In the genomic region with DNA sequence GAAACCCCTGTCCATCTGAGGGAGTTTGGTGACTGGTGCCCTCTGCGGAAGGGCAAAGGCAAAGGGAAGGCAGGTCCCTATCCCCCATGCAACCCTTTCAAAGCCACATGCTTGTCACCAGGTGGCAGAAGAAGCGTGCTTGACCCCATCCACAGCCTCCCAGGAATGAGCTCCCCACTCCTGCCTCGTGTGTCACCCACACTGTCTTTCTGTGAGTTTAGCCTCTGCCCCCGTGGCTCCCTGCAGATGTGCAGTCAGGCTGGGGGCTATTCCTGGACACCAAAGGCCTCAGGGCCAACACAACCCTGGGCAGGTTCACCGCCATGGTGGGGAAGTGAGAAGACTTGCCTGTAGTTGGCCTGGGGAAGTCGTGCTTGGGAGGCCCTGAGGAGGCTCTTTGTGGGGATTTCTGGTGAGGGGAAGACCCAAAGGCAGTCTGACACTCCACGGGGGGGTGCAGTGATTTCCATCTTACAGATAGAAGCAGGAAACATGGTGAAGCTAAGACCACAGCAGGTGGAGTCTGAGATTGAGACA, we compare ENCODE assay signal across 21 cellular contexts. TPM values are rescaled to one million over a fixed set of nuclear protein-coding genes. Genes with fewer than 3 reads are reported as not detected.
DNase-seq lines count a peak whose midpoint lies in the region; ATAC-seq, FAIRE-seq and TF ChIP-seq lines count a peak whose summit lies in the region.
"Had no signal": no experiment of that assay in that cellular context is flagged by ENCODE, and none has a peak within 500 bp of the region (broad histone marks: within the 10 kb centered on the region; RNA-seq: fewer than 3 reads in every experiment).

No MANE protein-coding gene starts in this region.

- H3K4me1 ChIP-seq in HepG2 (ENCODE audit: insufficient read depth, low read length) (peaks cover 90% of the 10 kb centered on the region), smooth muscle cell (ENCODE audit: low read depth) (no peaks in the 10 kb centered on the region)
- H3K4me1 ChIP-seq in CD8-positive, alpha-beta memory T cell (ENCODE audit: insufficient read depth, low read length) = no peaks in the 10 kb centered on the region
- H3K4me1 ChIP-seq: gastroesophageal sphincter, HAP-1, uterus had no signal

- TF ChIP-seq POLR2A in HepG2 (IDR thresholded peaks at IDR 0.05; ENCODE audit: insufficient read depth in 1 of 2, low read depth in 2 of 2, low read length in 2 of 2) = no peak

- POLR2A ChIA-PET in BJ (lab: Charles Lee) (no interaction called here), HepG2 (lab: Yijun Ruan, JAX) (interaction anchor here (0.6 to 9.6 kb wide), 2 partner anchors 16 to 18 kb away, joined by 3 to 157 read pairs; a partner anchor contains a TSS)
- POLR2A ChIA-PET in CD8-positive, alpha-beta memory T cell (lab: Charles Lee) = no interaction called here

- H3K4me1 Mint-ChIP-seq in CD8-positive, alpha-beta memory T cell = peaks cover 1 to 2% (median 2%) of the 10 kb centered on the region in 3 donors
- H3K4me1 Mint-ChIP-seq: activated CD8-positive, alpha-beta memory T cell treated with anti-CD3 and anti-CD28 coated beads, Interleukin-2, amount 10 ng/mL, durations not matched to agents 7 days and 5 days had no signal

- H3K27ac ChIP-seq in HepG2 (ENCODE audit: extremely low read length, insufficient read depth, low read length) (peak overlapping the region; percentile 69), smooth muscle cell (ENCODE audit: low read depth) (no peak overlapping the region)
- H3K27ac ChIP-seq in CD8-positive, alpha-beta memory T cell (ENCODE audit: low read depth, low read length) = no peak overlapping the region
- H3K27ac ChIP-seq: gastroesophageal sphincter, SK-N-MC, uterus had no signal

- no peak for TF ChIP-seq RAD21 in HepG2 (CRISPR knock-in tag; IDR thresholded peaks at IDR 0.05)

- no peaks in the 10 kb centered on the region for H3K79me2 ChIP-seq in HepG2 (ENCODE audit: insufficient read depth, low read length)
- H3K79me2 ChIP-seq in smooth muscle cell (ENCODE audit: low read depth) = no peaks in the 10 kb centered on the region

- FAIRE-seq in HepG2 (lab: Jason Lieb, UNC) = no peak

- H4K20me1 ChIP-seq in HepG2 (ENCODE audit: insufficient read depth, low read length) (no peaks in the 10 kb centered on the region), smooth muscle cell (ENCODE audit: low read depth) (no peaks in the 10 kb centered on the region)

- H3K4me2 ChIP-seq in HepG2 (ENCODE audit: low read depth, low read length) (peak overlapping the region; percentile 41), smooth muscle cell (no peak overlapping the region)

- no peaks in the 10 kb centered on the region for H3K36me3 Mint-ChIP-seq in CD8-positive, alpha-beta memory T cell
- H3K36me3 Mint-ChIP-seq: activated CD8-positive, alpha-beta memory T cell treated with anti-CD3 and anti-CD28 coated beads, Interleukin-2, amount 10 ng/mL, durations not matched to agents 7 days and 5 days had no signal

- H3K9ac ChIP-seq in HepG2 (ENCODE audit: insufficient read depth, low read depth, low read length) (0 out of 2 replicates have a peak overlapping the region, but pooled peaks have one; percentile 0), smooth muscle cell (ENCODE audit: low read depth) (no peak overlapping the region)

- H3K4me3 ChIP-seq in BJ (ENCODE audit: low read depth, low read length) = no peak overlapping the region
- H3K4me3 ChIP-seq in GM12865 (ENCODE audit: low read depth, low read length) = no peak overlapping the region
- H3K4me3 ChIP-seq in HepG2 (replicated peaks in 1 of 3; ENCODE audit: insufficient read depth in 1 of 3, low read depth in 2 of 3, low read length in 3 of 3) = peak overlapping the region in 1 of 3 experiments; percentile 19; a peak in 2 of 6 replicates
- H3K4me3 ChIP-seq in smooth muscle cell = no peak overlapping the region
- no peak overlapping the region for H3K4me3 ChIP-seq in CD8-positive, alpha-beta memory T cell (ENCODE audit: low read length)
- H3K4me3 ChIP-seq: gastroesophageal sphincter, HAP-1, SK-N-MC, uterus had no signal

- H3K27me3 Mint-ChIP-seq in CD8-positive, alpha-beta memory T cell = peaks cover 7 to 10% of the 10 kb centered on the region in 2 donors

- ATAC-seq in HG02852 (IDR thresholded peaks at IDR 0.05; ENCODE audit: unreplicated experiment) (peak; percentile 57), HepG2 (peak; percentile 4; the same call in 2 of the 3 replicates), HG03342 (IDR thresholded peaks at IDR 0.05; ENCODE audit: unreplicated experiment) (no peak)
- ATAC-seq: activated CD8-positive, alpha-beta memory T cell treated with anti-CD3 and anti-CD28 coated beads, Interleukin-2, amount 10 ng/mL, durations not matched to agents 7 days and 5 days; gastroesophageal sphincter; Panc1 had no signal

- H3K27me3 ChIP-seq in BJ (ENCODE audit: control insufficient read depth, insufficient read depth, low read length) (peaks cover 8% of the 10 kb centered on the region), HepG2 (ENCODE audit: control insufficient read depth in 1 of 2, insufficient read depth in 2 of 2, low read length in 2 of 2) (no peaks in the 10 kb centered on the region), smooth muscle cell (ENCODE audit: low read depth) (no peaks in the 10 kb centered on the region)
- H3K27me3 ChIP-seq in CD8-positive, alpha-beta memory T cell (ENCODE audit: insufficient read depth, low read length, poor library complexity, severe bottlenecking) = no peaks in the 10 kb centered on the region
- H3K27me3 ChIP-seq: gastroesophageal sphincter, uterus had no signal

- H3K36me3 ChIP-seq in BJ (ENCODE audit: control insufficient read depth, insufficient read depth, low read length) (no peaks in the 10 kb centered on the region), HepG2 (replicated peaks in 1 of 2; ENCODE audit: control insufficient read depth in 1 of 2, insufficient read depth in 2 of 2, low read length in 2 of 2) (no peaks in the 10 kb centered on the region), smooth muscle cell (ENCODE audit: low read depth) (no peaks in the 10 kb centered on the region)
- no peaks in the 10 kb centered on the region for H3K36me3 ChIP-seq in CD8-positive, alpha-beta memory T cell (ENCODE audit: insufficient read depth, low read length)
- H3K36me3 ChIP-seq: gastroesophageal sphincter, HAP-1, uterus had no signal

- CTCF ChIA-PET in BJ (lab: Yijun Ruan, JAX) = interaction anchor here (0.7 kb wide), 1 partner anchor 17 kb away, joined by 3 read pairs; no protein-coding TSS in a partner anchor
- CTCF ChIA-PET in HepG2 (lab: Yijun Ruan, JAX; ENCODE audit: low intra/inter-chr PET ratio, low total read pairs) = interaction anchor here (2.9 kb wide), 1 partner anchor 47 kb away, joined by 9 read pairs; no protein-coding TSS in a partner anchor
- CTCF ChIA-PET in CD8-positive, alpha-beta memory T cell (lab: Charles Lee) = no interaction called here

- no peaks in the 10 kb centered on the region for H3K9me3 Mint-ChIP-seq in CD8-positive, alpha-beta memory T cell

- no peak for DNase-seq in BJ (ENCODE audit: low read depth)
- peak; percentile 81 for DNase-seq in GM12865 (ENCODE audit: low read depth)
- DNase-seq in HepG2 (ENCODE audit: low spot score) = peak; percentile 49
- no peak for DNase-seq in smooth muscle cell (lab: John Stamatoyannopoulos, UW; ENCODE audit: unreplicated experiment)
- no peak for DNase-seq in CD8-positive, alpha-beta memory T cell
- no peak for DNase-seq in NK-92 (lab: John Stamatoyannopoulos, UW; ENCODE audit: unreplicated experiment)
- DNase-seq: activated CD4-positive, CD25-positive, alpha-beta regulatory T cell treated with anti-CD3 and anti-CD28 coated beads, Interleukin-2, amount 50 U/mL, for 72 hours; activated CD8-positive, alpha-beta memory T cell treated with anti-CD3 and anti-CD28 coated beads, Interleukin-2, amount 10 ng/mL, durations not matched to agents 7 days and 5 days; amygdala; central memory CD4-positive, alpha-beta T cell; Kasumi-1; NCI-H1417 treated with DMSO at 0.1 percent for 48 hours; NCI-H774; stimulated activated CD4-positive, alpha-beta T cell treated with anti-CD3 and anti-CD28 coated beads, Interleukin-2, amount 100 ng/mL, for 24 hours; uterus had no signal

- BruUV-seq in HepG2 (replicated peaks; lab: Mats Ljungman, UMichigan) = no TSS peak

- TF ChIP-seq EP300 in HepG2 (IDR thresholded peaks at IDR 0.05; ENCODE audit: low read depth in 2 of 2, low read length in 2 of 2) (no peak), HepG2 (CRISPR knock-in tag; IDR thresholded peaks at IDR 0.05; ENCODE audit: borderline replicate concordance) (no peak)

- in situ Hi-C loops in HepG2 (cut with HindIII; ENCODE audit: extremely low pct_ligation_motif_present, low pct_unique_long_range_greater_than_20kb) = no loop called here

- H3K27ac Mint-ChIP-seq in CD8-positive, alpha-beta memory T cell = no peak overlapping the region
- H3K27ac Mint-ChIP-seq: activated CD8-positive, alpha-beta memory T cell treated with anti-CD3 and anti-CD28 coated beads, Interleukin-2, amount 10 ng/mL, durations not matched to agents 7 days and 5 days had no signal

- no peak overlapping the region for H3K4me3 Mint-ChIP-seq in CD8-positive, alpha-beta memory T cell
- H3K4me3 Mint-ChIP-seq: activated CD8-positive, alpha-beta memory T cell treated with anti-CD3 and anti-CD28 coated beads, Interleukin-2, amount 10 ng/mL, durations not matched to agents 7 days and 5 days had no signal

- H3K9me3 ChIP-seq in HepG2 (ENCODE audit: low read length) (no peaks in the 10 kb centered on the region), smooth muscle cell (replicated peaks; ENCODE audit: low read depth) (no peaks in the 10 kb centered on the region)
- H3K9me3 ChIP-seq in CD8-positive, alpha-beta memory T cell (ENCODE audit: low read length) = no peaks in the 10 kb centered on the region
- H3K9me3 ChIP-seq: gastroesophageal sphincter, HAP-1, uterus had no signal

- H2AFZ ChIP-seq in HepG2 (ENCODE audit: low read length) (no peak overlapping the region), smooth muscle cell (ENCODE audit: low read depth) (no peak overlapping the region)

- intact Hi-C loops in HepG2 (cut with micrococcal nuclease; ENCODE audit: unreplicated experiment) = loop anchor here (1.0 kb wide), 1 partner anchor 16 kb away; a partner anchor contains a TSS

- TF ChIP-seq CTCF in BJ (IDR thresholded peaks at IDR 0.05; ENCODE audit: insufficient read depth, low read depth, low read length) (0 out of 2 replicates have a peak, but pooled peaks have one; percentile 3), GM12865 (IDR thresholded peaks at IDR 0.05; ENCODE audit: insufficient read depth, low read depth, low read length, missing control alignments) (no peak), HepG2 (CRISPR knock-in tag; IDR thresholded peaks at IDR 0.05) (peak; percentile 71), smooth muscle cell (IDR thresholded peaks at IDR 0.05; ENCODE audit: borderline replicate concordance, insufficient read depth, poor library complexity, severe bottlenecking) (no peak)

- 69% methylated on average over 7 of the region's 7 CpGs for WGBS in HepG2 (ENCODE audit: low lambda C conversion rate)
- 92% methylated on average over 7 of the region's 7 CpGs for WGBS in smooth muscle cell (ENCODE audit: low lambda C conversion rate)

- no peaks in the 10 kb centered on the region for H3F3A ChIP-seq in smooth muscle cell (ENCODE audit: low read depth)

RNA-seq across cellular contexts. Expression of a gene that starts 16.6 kb away (rescaled TPM):
- polyA plus RNA-seq in BJ (2011; rRNA removed) (34.4 and 36.1 TPM in 2 replicates), HepG2 (2011; rRNA removed) (66.3 and 76.9 TPM in 2 replicates), smooth muscle cell (15.4 and 18.9 TPM in 2 replicates)
- polyA minus RNA-seq in BJ (2011; rRNA and poly(A)+ RNA removed) = 9.2 and 9.7 TPM in 2 replicates
- total RNA-seq in HepG2 (2016; rRNA removed; fragmentation: Illumina TruSeq; extraction: Trizol) (47.0 and 50.5 TPM in 2 replicates), smooth muscle cell (45.3 and 74.9 TPM in 2 replicates)
- 5.3 and 6.4 TPM in 2 replicates for total RNA-seq in HepG2 (2016; cell fraction: cytosol; rRNA removed; fragmentation: Illumina TruSeq; extraction: Trizol; ENCODE audit: low read depth)
- total RNA-seq in HepG2 (2016; cell fraction: insoluble cytoplasmic fraction; rRNA removed; fragmentation: Illumina TruSeq; extraction: Trizol) = 44.0 and 57.6 TPM in 2 replicates
- total RNA-seq in HepG2 (2016; cell fraction: membrane; rRNA removed; fragmentation: Illumina TruSeq; extraction: Trizol) = 23.6 and 27.0 TPM in 2 replicates
- total RNA-seq in HepG2 (2016; cell fraction: nucleus; rRNA removed; fragmentation: Illumina TruSeq; extraction: Trizol) = 52.1 and 60.5 TPM in 2 replicates
- 40.5 and 52.8 TPM in 2 replicates for polyA plus RNA-seq in HepG2 (2011; cell fraction: cytosol; rRNA removed)
- 117 and 148 TPM in 2 replicates for polyA plus RNA-seq in HepG2 (2011; cell fraction: nucleus; rRNA removed)
- 58.6 and 62.1 TPM in 2 replicates for polyA plus RNA-seq in HepG2 (2012)
- 1.5 and 2.4 TPM in 2 replicates for polyA plus RNA-seq in HepG2 (2016; cell fraction: cytosol; fragmentation: Illumina TruSeq; extraction: Trizol; ENCODE audit: low read depth)
- 41.2 and 44.9 TPM in 2 replicates for polyA plus RNA-seq in HepG2 (2016; cell fraction: insoluble cytoplasmic fraction; fragmentation: Illumina TruSeq; extraction: Trizol; ENCODE audit: low read depth)
- 10.2 and 12.5 TPM in 2 replicates for polyA plus RNA-seq in HepG2 (2016; cell fraction: membrane; fragmentation: Illumina TruSeq; extraction: Trizol; ENCODE audit: low read depth)
- polyA plus RNA-seq in HepG2 (2016; cell fraction: nucleus; fragmentation: Illumina TruSeq; extraction: Trizol; ENCODE audit: insufficient read depth, low read depth) = 134 and 146 TPM in 2 replicates
- 20.0 and 41.6 TPM in 2 replicates for polyA minus RNA-seq in HepG2 (2011; rRNA and poly(A)+ RNA removed; ENCODE audit: low replicate concordance)
- polyA minus RNA-seq in HepG2 (2011; cell fraction: cytosol; rRNA and poly(A)+ RNA removed) = 36.8 and 46.1 TPM in 2 replicates
- polyA minus RNA-seq in HepG2 (2011; cell fraction: nucleus; rRNA and poly(A)+ RNA removed) = 78.9 and 107 TPM in 2 replicates
- total RNA-seq in CD8-positive, alpha-beta memory T cell = 10 to 100 TPM; 36.8 to 37.4 TPM
- polyA plus RNA-seq in CD8-positive, alpha-beta memory T cell = 58.8 TPM

Comparison
In these comparisons a context has a peak if more than half of its experiments do, and no peak if none do; other contexts are left out.
1. DNase-seq: peak in GM12865 (single experiment) and HepG2 (single experiment); none in BJ (single experiment), smooth muscle cell (single experiment), CD8-positive, alpha-beta memory T cell (0 of 5) and NK-92 (single experiment).
2. CTCF ChIP-seq: peak in BJ (single experiment) and HepG2 (single experiment); none in GM12865 (single experiment) and smooth muscle cell (single experiment).